In the genomic region with DNA sequence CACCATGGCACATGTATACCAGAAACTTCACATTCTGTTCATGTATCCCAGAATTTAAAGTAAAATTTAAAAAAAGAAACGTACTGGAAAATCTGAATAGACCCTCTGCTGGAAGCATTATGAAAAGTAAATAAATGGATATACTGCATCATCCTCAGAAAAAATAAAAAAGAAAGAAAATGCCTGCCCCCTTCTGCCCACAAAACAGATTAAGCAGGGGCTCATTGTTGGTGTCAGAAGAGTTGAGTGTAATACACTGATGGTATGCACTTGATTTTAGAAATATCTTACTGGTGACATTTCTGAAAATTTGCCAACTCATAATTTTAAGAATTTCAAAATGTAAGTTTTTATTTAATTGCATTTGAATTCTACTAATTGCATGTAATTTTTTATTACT, we compare ENCODE assay signal across 18 cellular contexts.
DNase-seq lines count a peak whose midpoint lies in the region; ATAC-seq, FAIRE-seq and TF ChIP-seq lines count a peak whose summit lies in the region.
"Had no signal": no experiment of that assay in that cellular context is flagged by ENCODE, and none has a peak within 500 bp of the region (broad histone marks: within the 10 kb centered on the region; RNA-seq: fewer than 3 reads in every experiment).

No MANE protein-coding gene starts in this region.

- POLR2A ChIA-PET in HepG2 (lab: Yijun Ruan, JAX), result no interaction called here

- no peak overlapping the region for H3K4me3 Mint-ChIP-seq in endodermal cell

- H3K27ac Mint-ChIP-seq in endodermal cell, result no peak overlapping the region

- no peak for FAIRE-seq in HepG2 (lab: Jason Lieb, UNC)
- FAIRE-seq: A204.1, H54 had no signal

- H3K36me3 Mint-ChIP-seq in endodermal cell (ENCODE audit: low read depth), result peaks cover 75% of the 10 kb centered on the region

- H3K4me1 ChIP-seq in HepG2 (ENCODE audit: insufficient read depth, low read length), result peaks cover 9% of the 10 kb centered on the region
- no peaks in the 10 kb centered on the region for H3K4me1 ChIP-seq in right lobe of liver
- H3K4me1 ChIP-seq in endodermal cell (ENCODE audit: control insufficient read depth, insufficient read depth, low read length), result peaks cover 8% of the 10 kb centered on the region

- ATAC-seq in HepG2 (no peak), right lobe of liver (no peak), HG02571 (IDR thresholded peaks at IDR 0.05; ENCODE audit: unreplicated experiment) (no peak), Right ventricle myocardium inferior (no peak)

- H3K36me3 ChIP-seq in HepG2 (replicated peaks in 1 of 2; ENCODE audit: control insufficient read depth in 1 of 2, insufficient read depth in 2 of 2, low read length in 2 of 2) (peaks cover 1 to 19% of the 10 kb centered on the region in 2 experiments), right lobe of liver (peaks cover 0 to 4% (median 0%) of the 10 kb centered on the region in 4 donors), endodermal cell (ENCODE audit: control insufficient read depth, insufficient read depth, low read length) (peaks cover 70% of the 10 kb centered on the region)

- no peak overlapping the region for H2AFZ ChIP-seq in HepG2 (ENCODE audit: low read length)

- intact Hi-C loops in HepG2 (cut with micrococcal nuclease; ENCODE audit: unreplicated experiment) (loop anchor here (2.0 kb wide), 1 partner anchor 15 kb away; no protein-coding TSS in a partner anchor), right lobe of liver (cut with DNase I) (no loop called here), Right ventricle myocardium inferior (cut with DNase I) (no loop called here)

- H3K9me3 ChIP-seq in HepG2 (ENCODE audit: low read length), result no peaks in the 10 kb centered on the region
- H3K9me3 ChIP-seq in right lobe of liver, result peaks cover 0 to 5% (median 0%) of the 10 kb centered on the region in 4 donors
- peaks cover 38% of the 10 kb centered on the region for H3K9me3 ChIP-seq in endodermal cell (ENCODE audit: control insufficient read depth, low read length)
- H3K9me3 ChIP-seq: SJSA1 had no signal

- H3K4me2 ChIP-seq in HepG2 (ENCODE audit: low read depth, low read length), result no peak overlapping the region

- no peaks in the 10 kb centered on the region for H3K79me2 ChIP-seq in HepG2 (ENCODE audit: insufficient read depth, low read length)

- H3K27ac ChIP-seq in HepG2 (ENCODE audit: extremely low read length, insufficient read depth, low read length) (peak overlapping the region; percentile 70), right lobe of liver (no peak overlapping the region), endodermal cell (ENCODE audit: low read depth, low read length) (no peak overlapping the region)
- H3K27ac ChIP-seq: SJSA1 had no signal

- DNase-seq in HepG2 (ENCODE audit: low spot score) (no peak), right lobe of liver (no peak), OCI-M1 (lab: John Stamatoyannopoulos, UW) (peak; percentile 29), endodermal cell (no peak), Right ventricle myocardium inferior (ENCODE audit: missing footprints) (no peak)
- DNase-seq in activated CD4-positive, alpha-beta T cell treated with anti-CD3 and anti-CD28 coated beads for 48 hours, result no peak
- DNase-seq in activated naive CD4-positive, alpha-beta T cell (lab: John Stamatoyannopoulos, UW), result no peak
- DNase-seq: AML-193, Calu3, DND-41, KG1, NCI-H2029 treated with DMSO at 0.1 percent for 48 hours, NCI-H510A treated with DMSO at 0.1 percent for 48 hours, RPMI8226 had no signal

- in situ Hi-C loops in HepG2 (cut with HindIII; ENCODE audit: extremely low pct_ligation_motif_present, low pct_unique_long_range_greater_than_20kb), result no loop called here

- peaks cover 37% of the 10 kb centered on the region for H3K9me3 Mint-ChIP-seq in endodermal cell

- BruUV-seq in HepG2 (replicated peaks; lab: Mats Ljungman, UMichigan), result no TSS peak

- H3K27me3 Mint-ChIP-seq in endodermal cell (ENCODE audit: insufficient read depth), result no peaks in the 10 kb centered on the region

- 98% methylated on average over 1 of the region's 1 CpG for WGBS in HepG2 (ENCODE audit: low lambda C conversion rate)
- WGBS in right lobe of liver (ENCODE audit: insufficient coverage, low coverage, low lambda C conversion rate, missing lambda C conversion rate), result 80% methylated on average over 1 of the region's 1 CpG
- 100% methylated on average over 1 of the region's 1 CpG; no CpG with 5 or more reads in 1 of the 2 experiments for WGBS in endodermal cell (ENCODE audit: insufficient coverage in 1 of 2, insufficient read length in 1 of 2), 2 experiments

- H3K9ac ChIP-seq in HepG2 (ENCODE audit: insufficient read depth, low read depth, low read length) (no peak overlapping the region), endodermal cell (ENCODE audit: extremely low read depth, low read length, poor library complexity, severe bottlenecking) (no peak overlapping the region)

- H3K27me3 ChIP-seq in HepG2 (ENCODE audit: control insufficient read depth in 1 of 2, insufficient read depth in 2 of 2, low read length in 2 of 2) (no peaks in the 10 kb centered on the region; a peak in 1 of 5 replicates), right lobe of liver (no peaks in the 10 kb centered on the region), endodermal cell (ENCODE audit: control insufficient read depth, insufficient read depth, low read length, poor library complexity, severe bottlenecking) (no peaks in the 10 kb centered on the region)
- H3K27me3 ChIP-seq: SJSA1 had no signal

- H3K4me1 Mint-ChIP-seq in endodermal cell, result peaks cover 12% of the 10 kb centered on the region

- TF ChIP-seq CTCF in HepG2 (CRISPR knock-in tag; IDR thresholded peaks at IDR 0.05) (no peak), right lobe of liver (IDR thresholded peaks at IDR 0.05) (no peak), endodermal cell (conservative IDR thresholded peaks at IDR 0.05) (peak; percentile 40)

- no peak for TF ChIP-seq RAD21 in HepG2 (CRISPR knock-in tag; IDR thresholded peaks at IDR 0.05)

- no peak for TF ChIP-seq EP300 in HepG2 (IDR thresholded peaks at IDR 0.05; ENCODE audit: low read depth in 2 of 2, low read length in 2 of 2)
- TF ChIP-seq EP300 in HepG2 (CRISPR knock-in tag; IDR thresholded peaks at IDR 0.05; ENCODE audit: borderline replicate concordance), result no peak

- CTCF ChIA-PET in HepG2 (lab: Yijun Ruan, JAX; ENCODE audit: low intra/inter-chr PET ratio, low total read pairs), result no interaction called here

- no peak for TF ChIP-seq POLR2A in HepG2 (IDR thresholded peaks at IDR 0.05; ENCODE audit: insufficient read depth in 1 of 2, low read depth in 2 of 2, low read length in 2 of 2)
- TF ChIP-seq POLR2A in right lobe of liver (IDR thresholded peaks at IDR 0.05), result no peak

- no peaks in the 10 kb centered on the region for H4K20me1 ChIP-seq in HepG2 (ENCODE audit: insufficient read depth, low read length)

- H3K4me3 ChIP-seq in HepG2 (replicated peaks in 1 of 3; ENCODE audit: insufficient read depth in 1 of 3, low read depth in 2 of 3, low read length in 3 of 3) (no peak overlapping the region), right lobe of liver (no peak overlapping the region), endodermal cell (ENCODE audit: low read length) (no peak overlapping the region)
- H3K4me3 ChIP-seq: SJSA1 had no signal

TF ChIP-seq in HepG2, 621 proteins besides CTCF, POLR2A, EP300 and RAD21:
- TF ChIP-seq, protein P1, sequence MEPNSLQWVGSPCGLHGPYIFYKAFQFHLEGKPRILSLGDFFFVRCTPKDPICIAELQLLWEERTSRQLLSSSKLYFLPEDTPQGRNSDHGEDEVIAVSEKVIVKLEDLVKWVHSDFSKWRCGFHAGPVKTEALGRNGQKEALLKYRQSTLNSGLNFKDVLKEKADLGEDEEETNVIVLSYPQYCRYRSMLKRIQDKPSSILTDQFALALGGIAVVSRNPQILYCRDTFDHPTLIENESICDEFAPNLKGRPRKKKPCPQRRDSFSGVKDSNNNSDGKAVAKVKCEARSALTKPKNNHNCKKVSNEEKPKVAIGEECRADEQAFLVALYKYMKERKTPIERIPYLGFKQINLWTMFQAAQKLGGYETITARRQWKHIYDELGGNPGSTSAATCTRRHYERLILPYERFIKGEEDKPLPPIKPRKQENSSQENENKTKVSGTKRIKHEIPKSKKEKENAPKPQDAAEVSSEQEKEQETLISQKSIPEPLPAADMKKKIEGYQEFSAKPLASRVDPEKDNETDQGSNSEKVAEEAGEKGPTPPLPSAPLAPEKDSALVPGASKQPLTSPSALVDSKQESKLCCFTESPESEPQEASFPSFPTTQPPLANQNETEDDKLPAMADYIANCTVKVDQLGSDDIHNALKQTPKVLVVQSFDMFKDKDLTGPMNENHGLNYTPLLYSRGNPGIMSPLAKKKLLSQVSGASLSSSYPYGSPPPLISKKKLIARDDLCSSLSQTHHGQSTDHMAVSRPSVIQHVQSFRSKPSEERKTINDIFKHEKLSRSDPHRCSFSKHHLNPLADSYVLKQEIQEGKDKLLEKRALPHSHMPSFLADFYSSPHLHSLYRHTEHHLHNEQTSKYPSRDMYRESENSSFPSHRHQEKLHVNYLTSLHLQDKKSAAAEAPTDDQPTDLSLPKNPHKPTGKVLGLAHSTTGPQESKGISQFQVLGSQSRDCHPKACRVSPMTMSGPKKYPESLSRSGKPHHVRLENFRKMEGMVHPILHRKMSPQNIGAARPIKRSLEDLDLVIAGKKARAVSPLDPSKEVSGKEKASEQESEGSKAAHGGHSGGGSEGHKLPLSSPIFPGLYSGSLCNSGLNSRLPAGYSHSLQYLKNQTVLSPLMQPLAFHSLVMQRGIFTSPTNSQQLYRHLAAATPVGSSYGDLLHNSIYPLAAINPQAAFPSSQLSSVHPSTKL (CRISPR knock-in tag; IDR thresholded peaks at IDR 0.05), result no peak
- no peak for TF ChIP-seq ZNF766 (CRISPR knock-in tag; IDR thresholded peaks at IDR 0.05; ENCODE audit: borderline replicate concordance)
- TF ChIP-seq GABPB1 (CRISPR knock-in tag; IDR thresholded peaks at IDR 0.05), result no peak
- no peak for TF ChIP-seq ZIK1 (CRISPR knock-in tag; IDR thresholded peaks at IDR 0.05; ENCODE audit: borderline replicate concordance, low read depth)
